2 cellular contexts compared by ENCODE assay signal in genomic region chr10:36170943-36171501, GRCh38.
TF ChIP-seq lines count a peak whose summit lies in the region.

No MANE protein-coding gene starts in this region.

TF ChIP-seq in SK-N-SH, 30 proteins besides CTCF, POLR2A, EP300 and RAD21:
- TF ChIP-seq NFIC (IDR thresholded peaks at IDR 0.05; ENCODE audit: borderline replicate concordance) (peak; percentile 52; the same call in 1 of the 2 replicates), JUND (IDR thresholded peaks at IDR 0.05) (peak; percentile 72), CHD2 (IDR thresholded peaks at IDR 0.05; ENCODE audit: low read length, partially characterized antibody) (no peak), RXRA (IDR thresholded peaks at IDR 0.05; ENCODE audit: borderline replicate concordance, low read depth) (peak; percentile 52; the same call in 1 of the 2 replicates), GABPA (IDR thresholded peaks at IDR 0.05; ENCODE audit: low read depth) (no peak), TEAD4 (IDR thresholded peaks at IDR 0.05; ENCODE audit: borderline replicate concordance, insufficient read depth) (peak; percentile 71; the same call in 1 of the 2 replicates), POLR2AphosphoS5 (IDR thresholded peaks at IDR 0.05; ENCODE audit: low read depth, low read length) (peak; percentile 62; the same call in 1 of the 2 replicates), PBX3 (IDR thresholded peaks at IDR 0.05) (peak; percentile 89), TCF12 (IDR thresholded peaks at IDR 0.05) (peak; percentile 90)

TF ChIP-seq in endothelial cell of umbilical vein, 7 proteins besides CTCF, POLR2A, EP300 and RAD21:
- no peak for TF ChIP-seq POLR2AphosphoS5 (IDR thresholded peaks at IDR 0.05; ENCODE audit: insufficient read depth, low read depth, low read length)
- no peak for TF ChIP-seq GATA2 (IDR thresholded peaks at IDR 0.05; ENCODE audit: insufficient read depth, insufficient read length, low read depth, low read length)
- TF ChIP-seq FOS (IDR thresholded peaks at IDR 0.05; ENCODE audit: borderline replicate concordance, insufficient read depth, low read length) = no peak
- TF ChIP-seq EZH2 (IDR thresholded peaks at IDR 0.05; ENCODE audit: borderline replicate concordance, low read depth, low read length, severe bottlenecking) = no peak
- TF ChIP-seq MAX (IDR thresholded peaks at IDR 0.05; ENCODE audit: insufficient read depth, insufficient read length) = no peak
- no peak for TF ChIP-seq MYC (IDR thresholded peaks at IDR 0.05; ENCODE audit: low read depth, low read length)
- TF ChIP-seq JUN (IDR thresholded peaks at IDR 0.05; ENCODE audit: borderline replicate concordance, insufficient read depth, insufficient read length, low read depth) = no peak
TF ChIP-seq in endothelial cell of umbilical vein: peak in this region for 0.
